9 cellular contexts compared by ENCODE assay signal in the genomic region with DNA sequence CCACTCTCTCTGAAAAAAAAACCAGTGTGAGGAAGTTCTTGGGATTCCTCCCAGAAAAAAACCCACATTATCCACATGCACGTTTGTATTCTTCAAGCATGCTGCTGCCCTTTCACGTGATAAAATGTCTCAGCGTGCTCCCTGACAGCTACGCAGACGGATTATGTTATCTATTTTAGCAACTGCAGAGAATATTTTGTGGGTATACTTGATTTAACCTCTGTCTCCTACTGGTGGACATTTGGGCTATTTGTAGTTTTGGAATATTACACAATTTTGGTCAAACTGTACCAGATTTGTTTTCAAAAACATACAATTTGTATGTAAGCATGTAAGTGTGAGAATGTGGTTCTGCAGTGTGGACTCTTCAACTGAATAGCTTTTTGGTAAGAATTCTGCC. TPM values are rescaled to one million over a fixed set of nuclear protein-coding genes. Genes with fewer than 3 reads are reported as not detected.
DNase-seq lines count a peak whose midpoint lies in the region; ATAC-seq and TF ChIP-seq lines count a peak whose summit lies in the region.
"Had no signal": no experiment of that assay in that cellular context is flagged by ENCODE, and none has a peak within 500 bp of the region (broad histone marks: within the 10 kb centered on the region; RNA-seq: fewer than 3 reads in every experiment).

No MANE protein-coding gene starts in this region.

- H3K27me3 Mint-ChIP-seq in type B pancreatic cell: no peaks in the 10 kb centered on the region

- H3K36me3 ChIP-seq in left ventricle myocardium inferior: no peaks in the 10 kb centered on the region
- H3K36me3 ChIP-seq in body of pancreas (replicated peaks in 1 of 2; ENCODE audit: insufficient read depth in 1 of 2, low read depth in 2 of 2): no peaks in the 10 kb centered on the region
- H3K36me3 ChIP-seq in muscle layer of colon (ENCODE audit: insufficient read depth, low read length): no peaks in the 10 kb centered on the region

- peak overlapping the region; percentile 14 for H3K9ac ChIP-seq in muscle layer of colon (ENCODE audit: low read length)

- intact Hi-C loops in left ventricle myocardium inferior (cut with micrococcal nuclease) (no loop called here), Right ventricle myocardium superior (cut with DNase I) (no loop called here), body of pancreas (cut with DNase I) (no loop called here)

- ATAC-seq in Right ventricle myocardium superior (ENCODE audit: poor library complexity) (no peak), body of pancreas (no peak)

- WGBS in body of pancreas, 2 donors: 18 to 29% methylated on average over 5 of the region's 5 CpGs

- H3K27me3 ChIP-seq in left ventricle myocardium inferior (ENCODE audit: low read depth) (no peaks in the 10 kb centered on the region), body of pancreas (no peaks in the 10 kb centered on the region), muscle layer of colon (ENCODE audit: control insufficient read depth in 1 of 2, insufficient read depth in 2 of 2, low read length in 2 of 2) (no peaks in the 10 kb centered on the region)

- no peak for DNase-seq in left ventricle myocardium inferior
- DNase-seq in Right ventricle myocardium superior: no peak
- DNase-seq in body of pancreas: no peak
- no peak for DNase-seq in type B pancreatic cell (ENCODE audit: extremely low spot score, unreplicated experiment)
- DNase-seq in NCI-H524 treated with DMSO at 0.1 percent for 48 hours (lab: John Stamatoyannopoulos, UW): no peak
- DNase-seq in stimulated activated naive CD4-positive, alpha-beta T cell (lab: John Stamatoyannopoulos, UW): no peak
- no peak for DNase-seq in NCI-H2227 treated with DMSO at 0.1 percent for 48 hours (lab: John Stamatoyannopoulos, UW)
- DNase-seq: stimulated activated CD4-positive, alpha-beta T cell treated with anti-CD3 and anti-CD28 coated beads, Interleukin-4, amount 100 ng/mL, for 4 hours had no signal

- peak overlapping the region; percentile 81 for H3K27ac Mint-ChIP-seq in type B pancreatic cell

- TF ChIP-seq CTCF in left ventricle myocardium inferior (IDR thresholded peaks at IDR 0.05; ENCODE audit: borderline replicate concordance) (no peak), body of pancreas (IDR thresholded peaks at IDR 0.05) (no peak), type B pancreatic cell (conservative IDR thresholded peaks at IDR 0.05) (no peak)

- H3K27ac ChIP-seq in left ventricle myocardium inferior (replicated peaks) (peak overlapping the region; percentile 88), body of pancreas (peak overlapping the region in 3 of 4 donors; percentile 37 to 78 (median 67)), muscle layer of colon (ENCODE audit: low read depth, low read length) (peak overlapping the region; percentile 95)

- H3K4me1 Mint-ChIP-seq in type B pancreatic cell (ENCODE audit: unreplicated experiment): peaks cover 65% of the 10 kb centered on the region

- H3K9me3 ChIP-seq in left ventricle myocardium inferior (replicated peaks) (no peaks in the 10 kb centered on the region), body of pancreas (no peaks in the 10 kb centered on the region), muscle layer of colon (ENCODE audit: low read length) (no peaks in the 10 kb centered on the region)

- H3K9me3 Mint-ChIP-seq in type B pancreatic cell: no peaks in the 10 kb centered on the region

- H3K4me3 Mint-ChIP-seq in type B pancreatic cell: peak overlapping the region; percentile 47

- no peak for TF ChIP-seq POLR2A in body of pancreas (IDR thresholded peaks at IDR 0.05)

- H3K4me1 ChIP-seq in left ventricle myocardium inferior: peaks cover 100% of the 10 kb centered on the region
- peaks cover 95% of the 10 kb centered on the region for H3K4me1 ChIP-seq in body of pancreas
- H3K4me1 ChIP-seq in muscle layer of colon (ENCODE audit: insufficient read depth, low read length): peaks cover 78% of the 10 kb centered on the region

- H3K4me3 ChIP-seq in left ventricle myocardium inferior (peak overlapping the region; percentile 46), body of pancreas (no peak overlapping the region), muscle layer of colon (ENCODE audit: low read depth in 1 of 2, low read length in 2 of 2) (peak overlapping the region in 1 of 2 donors; percentile 23)

- H3K36me3 Mint-ChIP-seq in type B pancreatic cell: peaks cover 4% of the 10 kb centered on the region

RNA-seq across cellular contexts. Expression of a gene that starts 10.7 kb away (rescaled TPM):
- total RNA-seq in left ventricle myocardium inferior (109 TPM), Right ventricle myocardium superior (124 TPM), body of pancreas (100 to 1,000 TPM in 1 of 2 donors, 10 to 100 TPM in 1; 78.3 to 177 TPM), type B pancreatic cell (ENCODE audit: low replicate concordance) (225 and 300 TPM in 2 replicates)
